20 cellular contexts compared by ENCODE assay signal in the genomic region with DNA sequence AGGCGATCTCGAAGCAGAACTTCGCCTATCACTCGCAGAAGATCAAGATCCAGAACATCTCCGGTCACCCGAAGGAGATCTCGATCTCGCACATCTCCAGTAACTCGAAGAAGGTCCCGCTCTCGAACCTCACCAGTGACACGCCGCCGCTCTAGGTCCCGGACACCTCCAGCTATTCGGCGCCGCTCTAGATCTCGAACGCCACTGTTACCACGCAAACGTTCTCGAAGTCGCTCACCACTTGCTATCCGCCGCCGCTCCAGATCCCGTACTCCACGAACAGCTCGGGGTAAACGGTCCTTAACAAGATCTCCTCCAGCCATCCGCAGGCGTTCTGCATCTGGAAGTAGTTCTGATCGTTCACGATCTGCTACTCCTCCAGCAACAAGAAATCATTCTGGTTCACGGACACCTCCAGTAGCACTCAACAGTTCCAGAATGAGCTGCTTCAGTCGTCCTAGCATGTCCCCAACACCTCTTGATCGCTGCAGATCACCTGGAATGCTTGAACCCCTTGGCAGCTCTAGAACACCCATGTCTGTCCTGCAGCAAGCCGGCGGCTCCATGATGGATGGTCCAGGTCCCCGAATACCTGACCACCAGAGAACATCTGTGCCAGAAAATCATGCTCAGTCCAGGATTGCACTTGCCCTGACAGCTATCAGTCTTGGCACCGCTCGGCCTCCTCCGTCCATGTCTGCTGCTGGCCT. TPM values are rescaled to one million over a fixed set of nuclear protein-coding genes. Genes with fewer than 3 reads are reported as not detected.
DNase-seq lines count a peak whose midpoint lies in the region; ATAC-seq and TF ChIP-seq lines count a peak whose summit lies in the region.
"Had no signal": no experiment of that assay in that cellular context is flagged by ENCODE, and none has a peak within 500 bp of the region (broad histone marks: within the 10 kb centered on the region; RNA-seq: fewer than 3 reads in every experiment).

No MANE protein-coding gene starts in this region.

- H3K4me1 Mint-ChIP-seq in T-helper 17 cell (peaks cover 41% of the 10 kb centered on the region), immature natural killer cell (peaks cover 4 to 40% of the 10 kb centered on the region in 2 donors)
- H3K4me1 Mint-ChIP-seq in stimulated activated effector memory CD8-positive, alpha-beta T cell treated with anti-CD3 and anti-CD28 coated beads, Interleukin-12 subunit alpha, Interleukin-12 subunit beta, amount 100 ng/mL, for 72 hours, result peaks cover 59% of the 10 kb centered on the region

- H3K27ac Mint-ChIP-seq in T-helper 17 cell, result peak overlapping the region; percentile 89
- peak overlapping the region in 4 of 6 donors; percentile 38 to 69 (median 56) for H3K27ac Mint-ChIP-seq in immature natural killer cell
- peak overlapping the region; percentile 85 for H3K27ac Mint-ChIP-seq in stimulated activated effector memory CD8-positive, alpha-beta T cell treated with anti-CD3 and anti-CD28 coated beads, Interleukin-12 subunit alpha, Interleukin-12 subunit beta, amount 100 ng/mL, for 72 hours
- H3K27ac Mint-ChIP-seq: CD8-positive, alpha-beta T cell had no signal

- no peak overlapping the region for H3K4me3 ChIP-seq in right atrium auricular region

- H3K9me3 Mint-ChIP-seq in immature natural killer cell, result no peaks in the 10 kb centered on the region
- no peaks in the 10 kb centered on the region for H3K9me3 Mint-ChIP-seq in stimulated activated effector memory CD8-positive, alpha-beta T cell treated with anti-CD3 and anti-CD28 coated beads, Interleukin-12 subunit alpha, Interleukin-12 subunit beta, amount 100 ng/mL, for 72 hours
- H3K9me3 Mint-ChIP-seq: CD8-positive, alpha-beta T cell had no signal

- H3K27me3 Mint-ChIP-seq in T-helper 17 cell (no peaks in the 10 kb centered on the region), immature natural killer cell (ENCODE audit: low read depth in 3 of 3) (peaks cover 16 to 44% (median 43%) of the 10 kb centered on the region in 3 donors)

- no peaks in the 10 kb centered on the region for H3K27me3 ChIP-seq in right atrium auricular region

- peaks cover 18% of the 10 kb centered on the region for H3K36me3 Mint-ChIP-seq in T-helper 17 cell (ENCODE audit: low read depth)
- H3K36me3 Mint-ChIP-seq in immature natural killer cell, result peaks cover 56 to 80% (median 57%) of the 10 kb centered on the region in 3 donors
- H3K36me3 Mint-ChIP-seq in stimulated activated effector memory CD8-positive, alpha-beta T cell treated with anti-CD3 and anti-CD28 coated beads, Interleukin-12 subunit alpha, Interleukin-12 subunit beta, amount 100 ng/mL, for 72 hours, result peaks cover 100% of the 10 kb centered on the region

- H3K9me3 ChIP-seq in right atrium auricular region (no peaks in the 10 kb centered on the region), T-helper 17 cell (ENCODE audit: control insufficient read depth, low read length, poor library complexity, severe bottlenecking) (no peaks in the 10 kb centered on the region)

- intact Hi-C loops in Right ventricle myocardium superior (cut with DNase I), result no loop called here

- peak; percentile 34 for DNase-seq in Right ventricle myocardium superior
- no peak for DNase-seq in right atrium auricular region (ENCODE audit: low spot score)
- DNase-seq in T-helper 17 cell, result no peak
- DNase-seq in immature natural killer cell, result no peak
- no peak for DNase-seq in stimulated activated effector memory CD8-positive, alpha-beta T cell treated with anti-CD3 and anti-CD28 coated beads, Interleukin-12 subunit alpha, Interleukin-12 subunit beta, amount 100 ng/mL, for 72 hours (ENCODE audit: low spot score in 2 of 2)
- DNase-seq in T-helper 9 cell, result no peak
- DNase-seq: activated CD4-positive, alpha-beta T cell treated with anti-CD3 and anti-CD28 coated beads, Interleukin-2, amount 50 U/mL, for 1 hour; CD8-positive, alpha-beta T cell; DMS79; NCI-H1048; NCI-H2081 treated with DMSO at 0.1 percent for 48 hours; nucleus accumbens; SW 1271 had no signal

- H3K4me3 Mint-ChIP-seq in T-helper 17 cell (peak overlapping the region; percentile 74), immature natural killer cell (no peak overlapping the region)
- H3K4me3 Mint-ChIP-seq in stimulated activated effector memory CD8-positive, alpha-beta T cell treated with anti-CD3 and anti-CD28 coated beads, Interleukin-12 subunit alpha, Interleukin-12 subunit beta, amount 100 ng/mL, for 72 hours, result no peak overlapping the region
- H3K4me3 Mint-ChIP-seq: CD8-positive, alpha-beta T cell had no signal

- peaks cover 100% of the 10 kb centered on the region for H3K36me3 ChIP-seq in right atrium auricular region

- no peak overlapping the region for H3K27ac ChIP-seq in right atrium auricular region
- H3K27ac ChIP-seq: KMS-11 had no signal

- ATAC-seq in Right ventricle myocardium superior (ENCODE audit: poor library complexity) (no peak), T-helper 17 cell (no peak), HG03175 (IDR thresholded peaks at IDR 0.05; ENCODE audit: unreplicated experiment) (no peak), GM18907 (IDR thresholded peaks at IDR 0.05; ENCODE audit: unreplicated experiment) (no peak)
- no peak for ATAC-seq in stimulated activated effector memory CD8-positive, alpha-beta T cell treated with anti-CD3 and anti-CD28 coated beads, Interleukin-12 subunit alpha, Interleukin-12 subunit beta, amount 100 ng/mL, for 72 hours
- ATAC-seq: CD8-positive, alpha-beta T cell had no signal

- no peak for TF ChIP-seq CTCF in right atrium auricular region (IDR thresholded peaks at IDR 0.05)

- H3K4me1 ChIP-seq in right atrium auricular region, result peaks cover 3 to 20% of the 10 kb centered on the region in 2 donors

RNA-seq across cellular contexts. Expression of a gene that starts 10.5 kb away (rescaled TPM):
- 299 TPM for total RNA-seq in Right ventricle myocardium superior
- 100 to 1,000 TPM; 408 to 856 TPM for total RNA-seq in right atrium auricular region
- total RNA-seq in T-helper 17 cell, result 100 to 1,000 TPM; 121 to 131 TPM
- polyA plus RNA-seq in immature natural killer cell, result 100 to 1,000 TPM; 252 to 523 (median 328) TPM

RNA-seq across cellular contexts. Expression of a gene that starts 14.1 kb away (rescaled TPM):
- 243 TPM for total RNA-seq in Right ventricle myocardium superior
- total RNA-seq in right atrium auricular region, result 100 to 1,000 TPM; 118 to 174 TPM
- total RNA-seq in T-helper 17 cell, result 1,000 to 10,000 TPM; 1,185 to 1,285 TPM
- 100 to 1,000 TPM in 1 of 3 donors, 10 to 100 TPM in 2; 11.5 to 113 (median 24.2) TPM for polyA plus RNA-seq in immature natural killer cell

RNA-seq across cellular contexts. Expression of a gene that starts 20.8 kb away (rescaled TPM):
- total RNA-seq in Right ventricle myocardium superior, result not detected
- total RNA-seq in right atrium auricular region, result not detected
- total RNA-seq in T-helper 17 cell, result not detected
- 1 to 10 TPM in 2 of 3 donors, not detected in 1; 1.1 to 4.0 TPM for polyA plus RNA-seq in immature natural killer cell
- total RNA-seq: CD8-positive, alpha-beta T cell; fibroblast of villous mesenchyme; NCI-H460 had no signal
- polyA plus RNA-seq: AG04450 had no signal

RNA-seq across cellular contexts. Expression of a gene that starts 31.7 kb away (rescaled TPM):
- total RNA-seq in Right ventricle myocardium superior (not detected), right atrium auricular region (not detected), T-helper 17 cell (not detected)
- polyA plus RNA-seq in immature natural killer cell, result not detected
- total RNA-seq: CD8-positive, alpha-beta T cell; fibroblast of villous mesenchyme; NCI-H460 had no signal
- polyA plus RNA-seq: AG04450, thymus had no signal

RNA-seq across cellular contexts. Expression of a gene that starts 46.6 kb away (rescaled TPM):
- total RNA-seq in Right ventricle myocardium superior (0.30 TPM), right atrium auricular region (under 1 TPM in 1 of 2 donors, not detected in 1; 0.51 TPM), T-helper 17 cell (1 to 10 TPM in 1 of 2 donors, under 1 TPM in 1; 0.83 to 1.4 TPM)
- polyA plus RNA-seq in immature natural killer cell, result under 1 TPM in 1 of 3 donors, not detected in 2; 0.18 TPM
